ENCODE assay signal across 2 cellular contexts in the genomic region with DNA sequence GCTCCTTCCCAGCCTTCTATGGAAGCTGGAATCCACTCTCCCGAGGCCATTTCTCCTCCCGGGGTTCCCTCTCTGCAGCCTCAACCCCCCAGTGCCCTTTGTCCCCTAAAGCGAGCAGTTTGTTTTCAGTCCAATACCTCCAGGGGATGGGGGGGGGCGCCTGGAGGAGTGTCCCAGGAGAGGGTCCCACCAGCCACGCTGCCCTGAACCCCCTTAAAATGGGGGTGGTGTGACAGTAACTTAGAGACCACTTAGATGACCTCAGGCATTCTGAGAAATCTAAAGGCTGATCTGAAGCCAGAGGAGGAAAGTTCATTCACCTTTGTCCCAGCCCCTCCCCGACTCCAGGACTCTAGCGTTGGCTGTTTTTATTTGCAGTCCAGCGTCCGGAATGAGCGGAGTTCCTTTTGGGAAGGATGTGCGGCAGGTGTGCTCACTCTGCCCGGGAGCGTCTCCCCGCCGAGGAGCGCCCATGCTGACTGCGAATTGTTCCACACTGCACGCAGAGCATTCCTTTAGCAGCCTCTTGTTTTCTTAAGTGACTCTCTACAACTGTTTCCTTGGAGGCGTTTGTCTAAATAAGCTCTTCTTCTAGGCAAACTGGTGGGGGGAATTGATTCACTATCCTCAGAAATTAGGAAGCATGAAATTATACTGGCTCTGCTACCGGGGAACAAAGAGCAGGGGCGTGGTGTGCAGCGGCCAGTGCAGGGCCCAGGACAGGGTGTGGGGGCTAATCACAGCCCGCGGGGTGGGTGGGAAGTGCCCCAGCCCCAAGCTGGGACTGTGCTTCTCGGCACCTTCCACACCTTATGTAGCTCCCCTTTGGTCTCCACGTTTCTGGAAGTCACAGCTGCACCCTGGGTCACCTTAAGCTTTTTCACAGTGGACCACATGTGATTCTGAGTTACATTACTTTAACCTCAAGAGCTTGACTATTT.
A peak's percentile ranks its signal among the peaks of the same experiment; 100 is the strongest.
TF ChIP-seq lines count a peak whose summit lies in the region.

No MANE protein-coding gene starts in this region.

TF ChIP-seq in HEK293, 187 proteins besides CTCF, POLR2A, EP300 and RAD21:
- no peak for TF ChIP-seq ZNF169 (tag by site-specific recombination; IDR thresholded peaks at IDR 0.05)
- TF ChIP-seq ZNF10 (tag by site-specific recombination; IDR thresholded peaks at IDR 0.05), result no peak
- no peak for TF ChIP-seq HIC1 (tag by site-specific recombination; IDR thresholded peaks at IDR 0.05)
- TF ChIP-seq ZNF76 (tag by site-specific recombination; IDR thresholded peaks at IDR 0.05; ENCODE audit: borderline replicate concordance, low read depth), result no peak
- TF ChIP-seq GFI1B (tag by site-specific recombination; IDR thresholded peaks at IDR 0.05), result no peak
- TF ChIP-seq ZNF19 (tag by site-specific recombination; IDR thresholded peaks at IDR 0.05; ENCODE audit: low read depth), result no peak
- TF ChIP-seq ZNF223 (tag by site-specific recombination; IDR thresholded peaks at IDR 0.05), result no peak
- TF ChIP-seq, protein P1, sequence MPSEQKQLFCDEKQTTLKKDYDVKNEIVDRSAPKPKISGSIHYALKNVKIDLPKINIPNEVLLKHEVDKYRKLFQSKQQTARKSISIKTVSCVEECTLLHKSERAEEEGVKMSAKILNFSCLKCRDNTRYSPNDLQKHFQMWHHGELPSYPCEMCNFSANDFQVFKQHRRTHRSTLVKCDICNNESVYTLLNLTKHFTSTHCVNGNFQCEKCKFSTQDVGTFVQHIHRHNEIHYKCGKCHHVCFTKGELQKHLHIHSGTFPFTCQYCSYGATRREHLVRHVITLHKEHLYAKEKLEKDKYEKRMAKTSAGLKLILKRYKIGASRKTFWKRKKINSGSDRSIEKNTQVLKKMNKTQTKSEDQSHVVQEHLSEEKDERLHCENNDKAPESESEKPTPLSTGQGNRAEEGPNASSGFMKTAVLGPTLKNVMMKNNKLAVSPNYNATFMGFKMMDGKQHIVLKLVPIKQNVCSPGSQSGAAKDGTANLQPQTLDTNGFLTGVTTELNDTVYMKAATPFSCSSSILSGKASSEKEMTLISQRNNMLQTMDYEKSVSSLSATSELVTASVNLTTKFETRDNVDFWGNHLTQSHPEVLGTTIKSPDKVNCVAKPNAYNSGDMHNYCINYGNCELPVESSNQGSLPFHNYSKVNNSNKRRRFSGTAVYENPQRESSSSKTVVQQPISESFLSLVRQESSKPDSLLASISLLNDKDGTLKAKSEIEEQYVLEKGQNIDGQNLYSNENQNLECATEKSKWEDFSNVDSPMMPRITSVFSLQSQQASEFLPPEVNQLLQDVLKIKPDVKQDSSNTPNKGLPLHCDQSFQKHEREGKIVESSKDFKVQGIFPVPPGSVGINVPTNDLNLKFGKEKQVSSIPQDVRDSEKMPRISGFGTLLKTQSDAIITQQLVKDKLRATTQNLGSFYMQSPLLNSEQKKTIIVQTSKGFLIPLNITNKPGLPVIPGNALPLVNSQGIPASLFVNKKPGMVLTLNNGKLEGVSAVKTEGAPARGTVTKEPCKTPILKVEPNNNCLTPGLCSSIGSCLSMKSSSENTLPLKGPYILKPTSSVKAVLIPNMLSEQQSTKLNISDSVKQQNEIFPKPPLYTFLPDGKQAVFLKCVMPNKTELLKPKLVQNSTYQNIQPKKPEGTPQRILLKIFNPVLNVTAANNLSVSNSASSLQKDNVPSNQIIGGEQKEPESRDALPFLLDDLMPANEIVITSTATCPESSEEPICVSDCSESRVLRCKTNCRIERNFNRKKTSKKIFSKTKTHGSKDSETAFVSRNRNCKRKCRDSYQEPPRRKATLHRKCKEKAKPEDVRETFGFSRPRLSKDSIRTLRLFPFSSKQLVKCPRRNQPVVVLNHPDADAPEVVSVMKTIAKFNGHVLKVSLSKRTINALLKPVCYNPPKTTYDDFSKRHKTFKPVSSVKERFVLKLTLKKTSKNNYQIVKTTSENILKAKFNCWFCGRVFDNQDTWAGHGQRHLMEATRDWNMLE (tag by site-specific recombination; conservative IDR thresholded peaks at IDR 0.05; ENCODE audit: low read depth), result no peak
- TF ChIP-seq ZNF239 (tag by site-specific recombination; IDR thresholded peaks at IDR 0.05), result no peak
- no peak for TF ChIP-seq ZNF629 (tag by site-specific recombination; IDR thresholded peaks at IDR 0.05)
- no peak for TF ChIP-seq ZBTB1 (tag by site-specific recombination; IDR thresholded peaks at IDR 0.05)
- no peak for TF ChIP-seq ZNF792 (tag by site-specific recombination; IDR thresholded peaks at IDR 0.05)
- TF ChIP-seq, protein P2, sequence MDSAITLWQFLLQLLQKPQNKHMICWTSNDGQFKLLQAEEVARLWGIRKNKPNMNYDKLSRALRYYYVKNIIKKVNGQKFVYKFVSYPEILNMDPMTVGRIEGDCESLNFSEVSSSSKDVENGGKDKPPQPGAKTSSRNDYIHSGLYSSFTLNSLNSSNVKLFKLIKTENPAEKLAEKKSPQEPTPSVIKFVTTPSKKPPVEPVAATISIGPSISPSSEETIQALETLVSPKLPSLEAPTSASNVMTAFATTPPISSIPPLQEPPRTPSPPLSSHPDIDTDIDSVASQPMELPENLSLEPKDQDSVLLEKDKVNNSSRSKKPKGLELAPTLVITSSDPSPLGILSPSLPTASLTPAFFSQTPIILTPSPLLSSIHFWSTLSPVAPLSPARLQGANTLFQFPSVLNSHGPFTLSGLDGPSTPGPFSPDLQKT (IDR thresholded peaks at IDR 0.05; ENCODE audit: borderline replicate concordance, low read depth, low read length), result no peak
- TF ChIP-seq ZNF843 (tag by site-specific recombination; IDR thresholded peaks at IDR 0.05), result no peak
- TF ChIP-seq ZNF777 (tag by site-specific recombination; IDR thresholded peaks at IDR 0.05; ENCODE audit: borderline replicate concordance), result no peak
TF ChIP-seq in HEK293: peak in this region for 0.

TF ChIP-seq in K562, 482 proteins besides CTCF, POLR2A, EP300 and RAD21:
- TF ChIP-seq ZNF695 (CRISPR knock-in tag; IDR thresholded peaks at IDR 0.05), result no peak
- TF ChIP-seq DDX20 (tag; IDR thresholded peaks at IDR 0.05; ENCODE audit: low read depth), result no peak
- TF ChIP-seq CHD2 (IDR thresholded peaks at IDR 0.05; ENCODE audit: low read depth, low read length), result no peak
- no peak for TF ChIP-seq NFXL1 (CRISPR knock-in tag; IDR thresholded peaks at IDR 0.05)
- no peak for TF ChIP-seq ZBTB26 (CRISPR knock-in tag; IDR thresholded peaks at IDR 0.05)
- TF ChIP-seq JUNB (CRISPR knock-in tag; conservative IDR thresholded peaks at IDR 0.05), result 0 out of 2 replicates have a peak, but pooled peaks have one; percentile 13
- TF ChIP-seq POLR3G (IDR thresholded peaks at IDR 0.05; ENCODE audit: extremely low read depth, insufficient read length, insufficient replicate concordance), result no peak
- TF ChIP-seq TCFL5 (CRISPR knock-in tag; conservative IDR thresholded peaks at IDR 0.05), result no peak
- no peak for TF ChIP-seq FOXM1 (IDR thresholded peaks at IDR 0.05; ENCODE audit: low read depth)
- TF ChIP-seq FOXM1 (CRISPR knock-in tag; IDR thresholded peaks at IDR 0.05; ENCODE audit: low read depth), result no peak
- no peak for TF ChIP-seq U2AF1 (optimal IDR thresholded peaks at IDR 0.05; ENCODE audit: low read depth, low read length)
- no peak for TF ChIP-seq GABPB2 (CRISPR knock-in tag; conservative IDR thresholded peaks at IDR 0.05)
- TF ChIP-seq ZNF740 (CRISPR knock-in tag; IDR thresholded peaks at IDR 0.05), result peak; percentile 36; the same call in 1 of the 2 replicates
- TF ChIP-seq ZNF740 (tag; IDR thresholded peaks at IDR 0.05), result no peak
- TF ChIP-seq, protein P3, sequence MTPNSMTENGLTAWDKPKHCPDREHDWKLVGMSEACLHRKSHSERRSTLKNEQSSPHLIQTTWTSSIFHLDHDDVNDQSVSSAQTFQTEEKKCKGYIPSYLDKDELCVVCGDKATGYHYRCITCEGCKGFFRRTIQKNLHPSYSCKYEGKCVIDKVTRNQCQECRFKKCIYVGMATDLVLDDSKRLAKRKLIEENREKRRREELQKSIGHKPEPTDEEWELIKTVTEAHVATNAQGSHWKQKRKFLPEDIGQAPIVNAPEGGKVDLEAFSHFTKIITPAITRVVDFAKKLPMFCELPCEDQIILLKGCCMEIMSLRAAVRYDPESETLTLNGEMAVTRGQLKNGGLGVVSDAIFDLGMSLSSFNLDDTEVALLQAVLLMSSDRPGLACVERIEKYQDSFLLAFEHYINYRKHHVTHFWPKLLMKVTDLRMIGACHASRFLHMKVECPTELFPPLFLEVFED (CRISPR knock-in tag; conservative IDR thresholded peaks at IDR 0.05), result no peak
- TF ChIP-seq ZNF143 (CRISPR knock-in tag; IDR thresholded peaks at IDR 0.05), result no peak
- no peak for TF ChIP-seq DACH1 (IDR thresholded peaks at IDR 0.05; ENCODE audit: partially characterized antibody)
- no peak for TF ChIP-seq NR2C2 (CRISPR knock-in tag; IDR thresholded peaks at IDR 0.05)
- peak; percentile 20; the same call in 1 of the 2 replicates for TF ChIP-seq NR2C2 (tag; IDR thresholded peaks at IDR 0.05)
- TF ChIP-seq, protein P4, sequence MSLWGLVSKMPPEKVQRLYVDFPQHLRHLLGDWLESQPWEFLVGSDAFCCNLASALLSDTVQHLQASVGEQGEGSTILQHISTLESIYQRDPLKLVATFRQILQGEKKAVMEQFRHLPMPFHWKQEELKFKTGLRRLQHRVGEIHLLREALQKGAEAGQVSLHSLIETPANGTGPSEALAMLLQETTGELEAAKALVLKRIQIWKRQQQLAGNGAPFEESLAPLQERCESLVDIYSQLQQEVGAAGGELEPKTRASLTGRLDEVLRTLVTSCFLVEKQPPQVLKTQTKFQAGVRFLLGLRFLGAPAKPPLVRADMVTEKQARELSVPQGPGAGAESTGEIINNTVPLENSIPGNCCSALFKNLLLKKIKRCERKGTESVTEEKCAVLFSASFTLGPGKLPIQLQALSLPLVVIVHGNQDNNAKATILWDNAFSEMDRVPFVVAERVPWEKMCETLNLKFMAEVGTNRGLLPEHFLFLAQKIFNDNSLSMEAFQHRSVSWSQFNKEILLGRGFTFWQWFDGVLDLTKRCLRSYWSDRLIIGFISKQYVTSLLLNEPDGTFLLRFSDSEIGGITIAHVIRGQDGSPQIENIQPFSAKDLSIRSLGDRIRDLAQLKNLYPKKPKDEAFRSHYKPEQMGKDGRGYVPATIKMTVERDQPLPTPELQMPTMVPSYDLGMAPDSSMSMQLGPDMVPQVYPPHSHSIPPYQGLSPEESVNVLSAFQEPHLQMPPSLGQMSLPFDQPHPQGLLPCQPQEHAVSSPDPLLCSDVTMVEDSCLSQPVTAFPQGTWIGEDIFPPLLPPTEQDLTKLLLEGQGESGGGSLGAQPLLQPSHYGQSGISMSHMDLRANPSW (CRISPR knock-in tag; IDR thresholded peaks at IDR 0.05), result no peak
- no peak for TF ChIP-seq SNAPC5 (CRISPR knock-in tag; IDR thresholded peaks at IDR 0.05)
- no peak for TF ChIP-seq ZNF318 (IDR thresholded peaks at IDR 0.05; ENCODE audit: borderline replicate concordance in 1 of 2, low read depth in 1 of 2)
TF ChIP-seq in K562: peak in this region for 3.
